Comparison of ENCODE assay signal across 17 cellular contexts in genomic region chr6:170006524-170007467, GRCh38.
A peak's percentile ranks its signal among the peaks of the same experiment; 100 is the strongest.
DNase-seq lines count a peak whose midpoint lies in the region; ATAC-seq and TF ChIP-seq lines count a peak whose summit lies in the region.
"Had no signal": no experiment of that assay in that cellular context is flagged by ENCODE, and none has a peak within 500 bp of the region (broad histone marks: within the 10 kb centered on the region; RNA-seq: fewer than 3 reads in every experiment).

No MANE protein-coding gene starts in this region.

- H3K4me1 Mint-ChIP-seq in stimulated activated naive B cell treated with anti-CD40 and anti-IgM and Interleukin-4, amounts not matched to agents 10 μg/mL and 1 μg/mL and 100 μg/mL, for 72 hours = peaks cover 7 to 9% of the 10 kb centered on the region in 2 donors

- 83 to 86% methylated on average over 22 of the region's 22 CpGs for WGBS in sigmoid colon, 2 donors

- ATAC-seq in esophagus mucosa = no peak
- no peak for ATAC-seq in stimulated activated naive B cell treated with anti-CD40 and anti-IgM and Interleukin-4, amounts not matched to agents 10 μg/mL and 1 μg/mL and 100 μg/mL, for 72 hours (replicated peaks)
- ATAC-seq: PC-3 had no signal

- H3K4me1 ChIP-seq in sigmoid colon = no peaks in the 10 kb centered on the region

- peaks cover 12 to 18% of the 10 kb centered on the region in 2 donors for H3K9me3 Mint-ChIP-seq in stimulated activated naive B cell treated with anti-CD40 and anti-IgM and Interleukin-4, amounts not matched to agents 10 μg/mL and 1 μg/mL and 100 μg/mL, for 72 hours

- peak; percentile 43 for DNase-seq in DMS 273 (lab: John Stamatoyannopoulos, UW; ENCODE audit: unreplicated experiment)
- DNase-seq in DMS 273 treated with DMSO at 0.1 percent for 48 hours (lab: John Stamatoyannopoulos, UW) = no peak
- DNase-seq in NCI-H774 (lab: John Stamatoyannopoulos, UW) = peak; percentile 95
- DNase-seq in sigmoid colon = peak; percentile 40
- no peak for DNase-seq in NCI-H2196 treated with DMSO at 0.1 percent for 48 hours (lab: John Stamatoyannopoulos, UW; ENCODE audit: unreplicated experiment)
- no peak for DNase-seq in stimulated activated naive B cell treated with anti-CD40 and anti-IgM and Interleukin-4, amounts not matched to agents 10 μg/mL and 1 μg/mL and 100 μg/mL, for 72 hours
- DNase-seq: activated CD4-positive, CD25-positive, alpha-beta regulatory T cell; activated T-cell treated with anti-CD3 and anti-CD28 coated beads, Interleukin-2, amount 50 U/mL, for 48 hours; CD4-positive, alpha-beta T cell; naive B cell; NCI-H187; PC-3; tibial artery had no signal

- H3K27ac Mint-ChIP-seq in stimulated activated naive B cell treated with anti-CD40 and anti-IgM and Interleukin-4, amounts not matched to agents 10 μg/mL and 1 μg/mL and 100 μg/mL, for 72 hours = no peak overlapping the region
- H3K27ac Mint-ChIP-seq: CD4-positive, alpha-beta T cell had no signal

- H3K9me3 ChIP-seq in iPS-18c (ENCODE audit: control insufficient read depth, insufficient read depth, low read length) (peaks cover 14% of the 10 kb centered on the region), sigmoid colon (no peaks in the 10 kb centered on the region)
- H3K9me3 ChIP-seq: tibial artery had no signal

- no peak overlapping the region for H3K27ac ChIP-seq in sigmoid colon
- H3K27ac ChIP-seq: 22Rv1, coronary artery, tibial artery had no signal

- H3K4me3 ChIP-seq in iPS-18c (ENCODE audit: insufficient read depth, low read depth, low read length) (peak overlapping the region; percentile 2), sigmoid colon (no peak overlapping the region)
- H3K4me3 ChIP-seq: coronary artery, tibial artery had no signal

- H3K36me3 ChIP-seq in sigmoid colon = no peaks in the 10 kb centered on the region
- H3K36me3 ChIP-seq: tibial artery had no signal

- TF ChIP-seq EP300 in sigmoid colon (IDR thresholded peaks at IDR 0.05) = no peak

- TF ChIP-seq POLR2A in sigmoid colon (IDR thresholded peaks at IDR 0.05) = no peak

- TF ChIP-seq CTCF in sigmoid colon (IDR thresholded peaks at IDR 0.05) = no peak

- no peaks in the 10 kb centered on the region for H3K27me3 ChIP-seq in sigmoid colon

- H3K4me3 Mint-ChIP-seq in stimulated activated naive B cell treated with anti-CD40 and anti-IgM and Interleukin-4, amounts not matched to agents 10 μg/mL and 1 μg/mL and 100 μg/mL, for 72 hours = no peak overlapping the region
- H3K4me3 Mint-ChIP-seq: CD4-positive, alpha-beta T cell had no signal

- H3K36me3 Mint-ChIP-seq in stimulated activated naive B cell treated with anti-CD40 and anti-IgM and Interleukin-4, amounts not matched to agents 10 μg/mL and 1 μg/mL and 100 μg/mL, for 72 hours = peaks cover 12 to 13% of the 10 kb centered on the region in 2 donors

- intact Hi-C loops in sigmoid colon (cut with DNase I) = no loop called here

- H3K27me3 Mint-ChIP-seq in stimulated activated naive B cell treated with anti-CD40 and anti-IgM and Interleukin-4, amounts not matched to agents 10 μg/mL and 1 μg/mL and 100 μg/mL, for 72 hours = peaks cover 13 to 27% of the 10 kb centered on the region in 2 donors

Comparison
In these comparisons a context has a peak if more than half of its experiments do, and no peak if none do; other contexts are left out.
1. DNase-seq: peak in DMS 273 (single experiment), NCI-H774 (single experiment) and sigmoid colon (single experiment); none in DMS 273 treated with DMSO at 0.1 percent for 48 hours (single experiment), NCI-H2196 treated with DMSO at 0.1 percent for 48 hours (single experiment) and stimulated activated naive B cell treated with anti-CD40 and anti-IgM and Interleukin-4, amounts not matched to agents 10 μg/mL and 1 μg/mL and 100 μg/mL, for 72 hours (single experiment).